8 cellular contexts compared by ENCODE assay signal in genomic region chr3:99172736-99173657, GRCh38.
DNase-seq lines count a peak whose midpoint lies in the region; ATAC-seq, FAIRE-seq and TF ChIP-seq lines count a peak whose summit lies in the region.

No MANE protein-coding gene starts in this region.

- H3K27me3 ChIP-seq in keratinocyte (ENCODE audit: control insufficient read depth, extremely low read depth, insufficient read depth, low read length): no peaks in the 10 kb centered on the region
- no peaks in the 10 kb centered on the region for H3K27me3 ChIP-seq in thyroid gland

- H4K20me1 ChIP-seq in keratinocyte (ENCODE audit: control insufficient read depth, extremely low read depth, insufficient read depth, low read length): no peaks in the 10 kb centered on the region

- H3K27ac Mint-ChIP-seq in T-helper 2 cell treated with Interferon-gamma antibody and Interleukin-4, amounts not matched to agents 5 μg/mL and 100 μg/mL, for 36 hours: no peak overlapping the region

- peak; percentile 42 for DNase-seq in CD1c-positive myeloid dendritic cell (ENCODE audit: extremely low spot score)
- peak; percentile 4 for DNase-seq in NCI-H774 (lab: John Stamatoyannopoulos, UW)
- DNase-seq in astrocyte of the spinal cord (ENCODE audit: low read depth, low spot score): peak; percentile 75
- no peak for DNase-seq in keratinocyte (ENCODE audit: low read depth, low spot score)
- DNase-seq in thyroid gland: peak; percentile 48 to 66
- no peak for DNase-seq in T-helper 2 cell treated with Interferon-gamma antibody and Interleukin-4, amounts not matched to agents 5 μg/mL and 100 μg/mL, for 36 hours (ENCODE audit: low spot score)

- H3K4me3 ChIP-seq in astrocyte of the spinal cord (ENCODE audit: low read depth, low read length) (no peak overlapping the region), keratinocyte (ENCODE audit: control insufficient read depth in 2 of 3, extremely low read depth in 1 of 3, insufficient read depth in 2 of 3, low read depth in 1 of 3, low read length in 3 of 3) (no peak overlapping the region), thyroid gland (replicated peaks in 1 of 3) (no peak overlapping the region)

- 48 to 55% methylated on average over 5 of the region's 5 CpGs for WGBS in thyroid gland, 2 donors

- TF ChIP-seq CTCF in astrocyte of the spinal cord (IDR thresholded peaks at IDR 0.05; ENCODE audit: low read depth, low read length) (peak; percentile 88), keratinocyte (optimal IDR thresholded peaks at IDR 0.05 in 1 of 3, IDR thresholded peaks at IDR 0.05 in 1 of 3, conservative IDR thresholded peaks at IDR 0.05 in 1 of 3; ENCODE audit: extremely low read depth in 1 of 3, insufficient read depth in 2 of 3, low read length in 3 of 3) (peak; percentile 70 to 83 (median 80)), thyroid gland (IDR thresholded peaks at IDR 0.05) (peak in 5 of 6 experiments; percentile 12 to 71 (median 60))

- intact Hi-C loops in thyroid gland (cut with DNase I): loop anchor here (5.0 kb wide), 1 partner anchor 151 kb away; no protein-coding TSS in a partner anchor

- no peak overlapping the region for H3K9ac ChIP-seq in keratinocyte (ENCODE audit: control insufficient read depth, extremely low read depth, insufficient read depth, low read length)

- H2AFZ ChIP-seq in keratinocyte (ENCODE audit: control insufficient read depth, low read length): no peak overlapping the region

- H3K9me1 ChIP-seq in keratinocyte (ENCODE audit: control insufficient read depth, extremely low read depth, insufficient read depth, low read length): no peaks in the 10 kb centered on the region

- in situ Hi-C loops in astrocyte of the spinal cord (cut with HindIII; ENCODE audit: low sequenced_read_pairs): no loop called here

- H3K27me3 Mint-ChIP-seq in T-helper 2 cell treated with Interferon-gamma antibody and Interleukin-4, amounts not matched to agents 5 μg/mL and 100 μg/mL, for 36 hours (ENCODE audit: low read depth): no peaks in the 10 kb centered on the region

- no peaks in the 10 kb centered on the region for H3K4me1 ChIP-seq in keratinocyte (ENCODE audit: control insufficient read depth, extremely low read depth, insufficient read depth, low read length)
- H3K4me1 ChIP-seq in thyroid gland: no peaks in the 10 kb centered on the region

- H3K9me3 ChIP-seq in keratinocyte (ENCODE audit: control insufficient read depth, low read depth, low read length): no peaks in the 10 kb centered on the region
- H3K9me3 ChIP-seq in thyroid gland: no peaks in the 10 kb centered on the region

- no peaks in the 10 kb centered on the region for H3K36me3 Mint-ChIP-seq in T-helper 2 cell treated with Interferon-gamma antibody and Interleukin-4, amounts not matched to agents 5 μg/mL and 100 μg/mL, for 36 hours (ENCODE audit: low read depth)

- no peaks in the 10 kb centered on the region for H3K4me1 Mint-ChIP-seq in T-helper 2 cell treated with Interferon-gamma antibody and Interleukin-4, amounts not matched to agents 5 μg/mL and 100 μg/mL, for 36 hours (ENCODE audit: low read depth)

- ATAC-seq in GM18502 (IDR thresholded peaks at IDR 0.05; ENCODE audit: poor library complexity, unreplicated experiment) (peak; percentile 89), HG03103 (IDR thresholded peaks at IDR 0.05; ENCODE audit: low read depth, unreplicated experiment) (peak; percentile 88)

- dilution Hi-C loops in keratinocyte (cut with MboI; ENCODE audit: extremely low pct_ligation_motif_present, low sequenced_read_pairs): no loop called here

- H3K9me3 Mint-ChIP-seq in T-helper 2 cell treated with Interferon-gamma antibody and Interleukin-4, amounts not matched to agents 5 μg/mL and 100 μg/mL, for 36 hours: no peaks in the 10 kb centered on the region

- no peak overlapping the region for H3K4me3 Mint-ChIP-seq in T-helper 2 cell treated with Interferon-gamma antibody and Interleukin-4, amounts not matched to agents 5 μg/mL and 100 μg/mL, for 36 hours

- FAIRE-seq in keratinocyte (lab: Jason Lieb, UNC): peak; percentile 56

- no peak for TF ChIP-seq POLR2A in thyroid gland (IDR thresholded peaks at IDR 0.05)

- H3K36me3 ChIP-seq in keratinocyte (ENCODE audit: control insufficient read depth in 2 of 2, extremely low read depth in 1 of 2, insufficient read depth in 2 of 2, low read length in 2 of 2) (no peaks in the 10 kb centered on the region), thyroid gland (no peaks in the 10 kb centered on the region)

- no peak overlapping the region for H3K4me2 ChIP-seq in keratinocyte (ENCODE audit: control insufficient read depth, extremely low read depth, insufficient read depth, low read depth, low read length)

- no peaks in the 10 kb centered on the region for H3K79me2 ChIP-seq in keratinocyte (ENCODE audit: control insufficient read depth, insufficient read depth, low read length)

- no peak overlapping the region for H3K27ac ChIP-seq in keratinocyte (ENCODE audit: control insufficient read depth, insufficient read depth, low read length)
- no peak overlapping the region for H3K27ac ChIP-seq in thyroid gland

Comparison
In these comparisons a context has a peak if more than half of its experiments do, and no peak if none do; other contexts are left out.
1. DNase-seq: peak in CD1c-positive myeloid dendritic cell (single experiment), NCI-H774 (single experiment), astrocyte of the spinal cord (single experiment) and thyroid gland (2 of 2); none in keratinocyte (single experiment) and T-helper 2 cell treated with Interferon-gamma antibody and Interleukin-4, amounts not matched to agents 5 μg/mL and 100 μg/mL, for 36 hours (single experiment).
2. Peak in every context shown above with its lines, with median percentiles within 50 percentile points of each other: CTCF ChIP-seq.